Comparison of ENCODE assay signal across 9 cellular contexts in the genomic region with DNA sequence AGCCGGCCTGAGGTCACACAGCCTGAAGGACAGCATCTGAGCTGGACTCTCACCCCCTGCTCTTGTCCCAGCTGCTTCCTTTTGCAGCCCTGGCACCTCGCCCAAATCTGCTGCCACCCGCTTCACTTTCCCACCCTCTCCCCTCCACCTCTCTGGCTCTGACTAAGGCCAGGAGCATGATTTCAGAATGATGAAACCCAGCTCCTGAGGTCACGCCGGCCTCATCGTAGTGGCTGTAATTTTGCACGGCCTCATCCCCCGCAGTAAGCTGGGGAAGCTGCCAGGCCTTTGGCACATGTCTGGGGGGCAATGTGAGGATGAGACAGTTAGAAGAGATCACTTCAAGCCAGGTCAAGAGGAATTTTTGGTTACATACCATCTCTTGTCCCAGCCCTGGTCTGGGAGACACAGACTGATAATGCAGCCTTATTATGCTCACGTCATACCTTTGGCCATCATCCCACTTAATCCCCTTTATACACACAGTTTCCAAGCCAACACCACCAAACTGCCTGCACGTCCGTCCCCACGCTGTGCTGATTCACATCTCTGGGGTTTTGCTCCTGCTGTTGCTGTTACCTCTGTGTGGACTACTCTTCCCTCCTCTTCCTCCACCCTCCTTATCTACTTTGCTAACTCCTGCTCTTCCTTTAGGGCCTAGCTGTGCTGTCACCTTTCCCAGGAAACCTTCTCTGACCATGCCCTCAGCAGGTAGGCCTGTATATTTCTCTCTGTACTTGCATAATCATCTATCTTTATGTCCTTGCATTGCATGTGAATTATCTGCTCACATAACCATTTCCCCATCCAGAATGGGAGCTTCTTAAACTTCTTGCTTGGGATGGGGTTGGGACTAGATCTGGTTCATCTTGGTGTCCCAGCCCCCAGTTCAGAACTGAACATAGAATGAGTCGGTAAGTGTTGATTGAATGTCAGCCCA. TPM values are rescaled to one million over a fixed set of nuclear protein-coding genes. Genes with fewer than 3 reads are reported as not detected.
DNase-seq lines count a peak whose midpoint lies in the region; ATAC-seq and TF ChIP-seq lines count a peak whose summit lies in the region.
"Had no signal": no experiment of that assay in that cellular context is flagged by ENCODE, and none has a peak within 500 bp of the region (broad histone marks: within the 10 kb centered on the region; RNA-seq: fewer than 3 reads in every experiment).

No MANE protein-coding gene starts in this region.

- no peaks in the 10 kb centered on the region for H3K4me1 Mint-ChIP-seq in activated CD8-positive, alpha-beta T cell treated with anti-CD3 and anti-CD28 coated beads, Interleukin-2, amount 10 ng/mL, durations not matched to agents 7 days and 5 days (ENCODE audit: low read depth)

- H3K27me3 Mint-ChIP-seq in activated CD8-positive, alpha-beta T cell treated with anti-CD3 and anti-CD28 coated beads, Interleukin-2, amount 10 ng/mL, durations not matched to agents 7 days and 5 days (ENCODE audit: low read depth) = no peaks in the 10 kb centered on the region

- no peak overlapping the region for H3K4me3 ChIP-seq in AG10803 (ENCODE audit: low read length)

- ATAC-seq in activated CD8-positive, alpha-beta T cell treated with anti-CD3 and anti-CD28 coated beads, Interleukin-2, amount 10 ng/mL, durations not matched to agents 7 days and 5 days = no peak

- H3K9me3 Mint-ChIP-seq in activated CD8-positive, alpha-beta T cell treated with anti-CD3 and anti-CD28 coated beads, Interleukin-2, amount 10 ng/mL, durations not matched to agents 7 days and 5 days (ENCODE audit: insufficient read depth) = no peaks in the 10 kb centered on the region

- no peak for TF ChIP-seq CTCF in AG10803 (conservative IDR thresholded peaks at IDR 0.05; ENCODE audit: low read length)

- no peak overlapping the region for H3K4me3 Mint-ChIP-seq in activated CD8-positive, alpha-beta T cell treated with anti-CD3 and anti-CD28 coated beads, Interleukin-2, amount 10 ng/mL, durations not matched to agents 7 days and 5 days

- DNase-seq in AG10803 (ENCODE audit: low read depth) (peak; percentile 98), NCI-H2196 treated with DMSO at 0.1 percent for 48 hours (lab: John Stamatoyannopoulos, UW; ENCODE audit: unreplicated experiment) (peak; percentile 5), dedifferentiated amniotic fluid mesenchymal stem cell (ENCODE audit: extremely low spot score) (peak; percentile 85), myocyte (ENCODE audit: low read depth) (peak; percentile 97), retina (no peak), KBM-7 (no peak)
- DNase-seq in activated CD8-positive, alpha-beta T cell treated with anti-CD3 and anti-CD28 coated beads, Interleukin-2, amount 10 ng/mL, durations not matched to agents 7 days and 5 days = no peak
- no peak for DNase-seq in stimulated activated CD4-positive, alpha-beta T cell treated with anti-CD3 and anti-CD28 coated beads, Interleukin-4, amount 100 ng/mL, for 4 hours
- DNase-seq: GF-D8 had no signal

- H3K27ac Mint-ChIP-seq in activated CD8-positive, alpha-beta T cell treated with anti-CD3 and anti-CD28 coated beads, Interleukin-2, amount 10 ng/mL, durations not matched to agents 7 days and 5 days = no peak overlapping the region

- POLR2A ChIA-PET in activated CD8-positive, alpha-beta T cell treated with anti-CD3 and anti-CD28 coated beads, Interleukin-2, amount 10 ng/mL, durations not matched to agents 7 days and 5 days (lab: Charles Lee) = no interaction called here

- in situ Hi-C loops in KBM-7 (cut with MboI; ENCODE audit: low pct_unique_long_range_greater_than_20kb, low sequenced_read_pairs) = no loop called here

- H3K36me3 Mint-ChIP-seq in activated CD8-positive, alpha-beta T cell treated with anti-CD3 and anti-CD28 coated beads, Interleukin-2, amount 10 ng/mL, durations not matched to agents 7 days and 5 days (ENCODE audit: low read depth) = no peaks in the 10 kb centered on the region

- CTCF ChIA-PET in activated CD8-positive, alpha-beta T cell treated with anti-CD3 and anti-CD28 coated beads, Interleukin-2, amount 10 ng/mL, durations not matched to agents 7 days and 5 days (lab: Charles Lee) = no interaction called here

RNA-seq across cellular contexts. Expression of a gene that starts 58.0 kb away (rescaled TPM):
- not detected in 2 replicates for total RNA-seq in myocyte
- polyA plus RNA-seq in myocyte (2012) = not detected
- total RNA-seq in activated CD8-positive, alpha-beta T cell treated with anti-CD3 and anti-CD28 coated beads, Interleukin-2, amount 10 ng/mL, durations not matched to agents 7 days and 5 days = not detected

Comparison
In these comparisons a context has a peak if more than half of its experiments do, and no peak if none do; other contexts are left out.
1. DNase-seq: peak in AG10803 (single experiment), NCI-H2196 treated with DMSO at 0.1 percent for 48 hours (single experiment), dedifferentiated amniotic fluid mesenchymal stem cell (single experiment) and myocyte (single experiment); none in activated CD8-positive, alpha-beta T cell treated with anti-CD3 and anti-CD28 coated beads, Interleukin-2, amount 10 ng/mL, durations not matched to agents 7 days and 5 days (single experiment), retina (single experiment), KBM-7 (single experiment) and stimulated activated CD4-positive, alpha-beta T cell treated with anti-CD3 and anti-CD28 coated beads, Interleukin-4, amount 100 ng/mL, for 4 hours (0 of 2).